18 cellular contexts compared by ENCODE assay signal in the genomic region with DNA sequence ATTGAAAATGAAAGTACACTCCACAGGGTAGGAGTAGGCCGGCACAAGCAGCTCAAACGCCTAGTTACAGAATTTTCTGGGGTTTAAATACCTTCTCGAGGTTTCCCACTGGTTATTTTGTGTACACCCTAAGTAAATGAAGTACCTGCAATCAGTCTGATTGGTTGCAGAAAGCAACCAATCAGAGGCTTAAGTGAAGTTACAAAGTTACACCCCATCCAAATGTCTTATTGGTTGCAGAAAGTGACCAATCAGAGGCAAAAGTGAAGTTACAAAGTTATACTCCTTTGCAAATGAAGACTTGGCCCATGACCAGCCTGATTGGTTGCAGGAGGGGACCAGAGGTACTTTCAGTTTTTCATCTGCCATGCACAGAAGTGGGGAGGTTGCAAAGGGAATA. TPM values are rescaled to one million over a fixed set of nuclear protein-coding genes. Genes with fewer than 3 reads are reported as not detected.
DNase-seq lines count a peak whose midpoint lies in the region; FAIRE-seq and TF ChIP-seq lines count a peak whose summit lies in the region.
"Had no signal": no experiment of that assay in that cellular context is flagged by ENCODE, and none has a peak within 500 bp of the region (broad histone marks: within the 10 kb centered on the region; RNA-seq: fewer than 3 reads in every experiment).

No MANE protein-coding gene starts in this region.

- H3K4me2 ChIP-seq in osteoblast (ENCODE audit: insufficient read depth, low read length): peak overlapping the region; percentile 41
- H3K4me2 ChIP-seq: GM23338 had no signal

- no peak overlapping the region for H3K27ac ChIP-seq in osteoblast (ENCODE audit: low read depth, low read length)

- H3K27me3 ChIP-seq in osteoblast (ENCODE audit: insufficient read depth, low read length): no peaks in the 10 kb centered on the region

- H3K4me3 ChIP-seq in osteoblast (ENCODE audit: insufficient read depth, low read length): no peak overlapping the region
- H3K4me3 ChIP-seq: GM23338 had no signal

- DNase-seq in GM18507 (ENCODE audit: extremely low spot score, insufficient read length, low read depth): no peak
- DNase-seq in HT1080 (ENCODE audit: low read depth): peak; percentile 14
- peak; percentile 26 for DNase-seq in RPMI7951 (ENCODE audit: low read depth)
- DNase-seq in osteoblast (ENCODE audit: insufficient read length, low spot score, missing footprints): no peak
- no peak for DNase-seq in SHP77 (lab: John Stamatoyannopoulos, UW)
- DNase-seq in activated naive CD4-positive, alpha-beta T cell (lab: John Stamatoyannopoulos, UW): no peak
- no peak for DNase-seq in HTR-8/SVneo (ENCODE audit: insufficient read length, low spot score)
- DNase-seq: CD8-positive, alpha-beta T cell; DMS 273 treated with DMSO at 0.1 percent for 48 hours; GF-D8; NCI-H1048; NCI-H146; NCI-H2081 treated with DMSO at 0.1 percent for 48 hours; NCI-H510A treated with DMSO at 0.1 percent for 48 hours; NCI-H82; Right ventricle myocardium superior had no signal

- H3K9me3 ChIP-seq in osteoblast (ENCODE audit: low read depth, low read length): no peaks in the 10 kb centered on the region

- TF ChIP-seq CTCF in osteoblast (IDR thresholded peaks at IDR 0.05; ENCODE audit: extremely low read depth, low read depth, low read length): no peak

- H4K20me1 ChIP-seq in osteoblast (ENCODE audit: insufficient read depth, low read length): no peaks in the 10 kb centered on the region

- H2AFZ ChIP-seq in osteoblast (ENCODE audit: low read length): peak overlapping the region; percentile 16
- H2AFZ ChIP-seq: GM23338 had no signal

- no peaks in the 10 kb centered on the region for H3K79me2 ChIP-seq in osteoblast (ENCODE audit: insufficient read depth, low read length)

- H3K4me1 ChIP-seq in osteoblast (ENCODE audit: insufficient read depth, low read length): no peaks in the 10 kb centered on the region

- no peaks in the 10 kb centered on the region for H3K36me3 ChIP-seq in osteoblast (ENCODE audit: insufficient read depth, low read length)

- FAIRE-seq in GM18507 (lab: Jason Lieb, UNC) (peak; percentile 41), HTR-8/SVneo (lab: Jason Lieb, UNC) (no peak)
- FAIRE-seq: GM12891 had no signal

RNA-seq across cellular contexts. Expression of gene ERAP2, which starts 33.2 kb away (rescaled TPM):
- total RNA-seq in HT1080 (2014; rRNA removed; shearing (Covaris generic)): 40.2 and 45.6 TPM in 2 replicates
- 27.7 and 37.8 TPM in 2 replicates for polyA plus RNA-seq in HT1080 (2015; cell fraction: cytosol; rRNA removed)
- polyA plus RNA-seq in HT1080 (2015; cell fraction: nucleus; rRNA removed): 69.2 and 86.7 TPM in 2 replicates
- total RNA-seq in RPMI7951 (2014; rRNA removed; shearing (Covaris generic)): 136 and 159 TPM in 2 replicates
- total RNA-seq in osteoblast: 5.6 and 84.7 TPM in 2 replicates
- total RNA-seq: GM23338 had no signal

RNA-seq across cellular contexts. Expression of gene ERAP1, which starts 35.4 kb away (rescaled TPM):
- 17.3 and 26.2 TPM in 2 replicates for total RNA-seq in HT1080 (2014; rRNA removed; shearing (Covaris generic))
- polyA plus RNA-seq in HT1080 (2015; cell fraction: cytosol; rRNA removed): 10.4 and 14.0 TPM in 2 replicates
- polyA plus RNA-seq in HT1080 (2015; cell fraction: nucleus; rRNA removed): 59.8 and 66.1 TPM in 2 replicates
- 29.9 and 32.7 TPM in 2 replicates for total RNA-seq in RPMI7951 (2014; rRNA removed; shearing (Covaris generic))
- total RNA-seq in osteoblast: 44.2 and 48.0 TPM in 2 replicates

Comparison
In these comparisons a context has a peak if more than half of its experiments do, and no peak if none do; other contexts are left out.
1. DNase-seq: peak in HT1080 (single experiment) and RPMI7951 (single experiment); none in GM18507 (single experiment), osteoblast (single experiment), SHP77 (0 of 2), activated naive CD4-positive, alpha-beta T cell (0 of 4) and HTR-8/SVneo (single experiment).